8 cellular contexts compared by ENCODE assay signal in genomic region chr4:185534850-185535761, GRCh38. TPM values are rescaled to one million over a fixed set of nuclear protein-coding genes. Genes with fewer than 3 reads are reported as not detected.
A peak's percentile ranks its signal among the peaks of the same experiment; 100 is the strongest.
DNase-seq lines count a peak whose midpoint lies in the region; ATAC-seq and TF ChIP-seq lines count a peak whose summit lies in the region.
"Had no signal": no experiment of that assay in that cellular context is flagged by ENCODE, and none has a peak within 500 bp of the region (broad histone marks: within the 10 kb centered on the region; RNA-seq: fewer than 3 reads in every experiment).

Gene PDLIM3, minus strand, starts transcription at chr4:185535507. Its CDS starts 73 bp downstream, at chr4:185535434.

- intact Hi-C loops in IMR-90 (cut with micrococcal nuclease) (loop anchor here (5.0 kb wide), 2 partner anchors 52 to 63 kb away; partner anchors contain the start of gene CCDC110), Right ventricle myocardium inferior (cut with DNase I) (loop anchor here (2.0 to 5.0 kb wide), 4 partner anchors 32 to 64 kb away; partner anchors contain the start of gene CCDC110)
- intact Hi-C loops in activated T-helper 1 cell treated with anti-CD3 and anti-CD28 coated beads, Interleukin-12 subunit alpha, Interleukin-12 subunit beta, Interleukin-2, Interleukin-4 antibody, amounts not matched to agents 30 ng/mL and 10 ng/mL and 1 ng/mL, durations not matched to agents 14 hours and 24 hours and 36 hours (cut with micrococcal nuclease) = loop anchor here (5.0 kb wide), 1 partner anchor 513 kb away; no protein-coding TSS in a partner anchor

- no peak within 1 kb of the TSS for H4K5ac ChIP-seq in IMR-90 (ENCODE audit: low read depth, low read length)

- H2BK120ac ChIP-seq in IMR-90 (ENCODE audit: low read depth, low read length) = peak within 1 kb of the TSS; percentile 49; the same call in 1 of the 2 replicates

- peak; percentile 74 for TF ChIP-seq POLR2A in IMR-90 (IDR thresholded peaks at IDR 0.05; ENCODE audit: low read depth, low read length)

- H2AK9ac ChIP-seq in IMR-90 (replicated peaks; ENCODE audit: low read depth, low read length, poor library complexity) = peak within 1 kb of the TSS; percentile 57

- POLR2A ChIA-PET in IMR-90 (lab: Charles Lee; ENCODE audit: unreplicated experiment) = no interaction called here

- CTCF ChIA-PET in IMR-90 (lab: Yijun Ruan, JAX) = interaction anchor here (0.6 kb wide), 1 partner anchor 24 kb away, joined by 5 read pairs; no protein-coding TSS in a partner anchor

- DNase-seq in ELF-1 (ENCODE audit: low read depth, low spot score) (peak; percentile 74), IMR-90 (peak; percentile 30), Right ventricle myocardium inferior (ENCODE audit: missing footprints) (peak; percentile 80), omental fat pad (ENCODE audit: low spot score) (no peak), dedifferentiated amniotic fluid mesenchymal stem cell (ENCODE audit: extremely low spot score) (no peak)
- no peak for DNase-seq in activated T-helper 1 cell treated with anti-CD3 and anti-CD28 coated beads, Interleukin-12 subunit alpha, Interleukin-12 subunit beta, Interleukin-2, Interleukin-4 antibody, amounts not matched to agents 30 ng/mL and 10 ng/mL and 1 ng/mL, durations not matched to agents 14 hours and 24 hours and 36 hours (ENCODE audit: low spot score)

- no peaks in the 10 kb centered on the region for H4K20me1 ChIP-seq in IMR-90 (ENCODE audit: insufficient read depth, low read length)

- H4K91ac ChIP-seq in IMR-90 (ENCODE audit: insufficient read depth, low read depth, low read length) = peak within 1 kb of the TSS; percentile 36; the same call in 1 of the 2 replicates

- H3K4me3 ChIP-seq in IMR-90 (ENCODE audit: insufficient read depth, low read depth, low read length) = peak within 1 kb of the TSS; percentile 96

- H3K4me3 Mint-ChIP-seq in activated T-helper 1 cell treated with anti-CD3 and anti-CD28 coated beads, Interleukin-12 subunit alpha, Interleukin-12 subunit beta, Interleukin-2, Interleukin-4 antibody, amounts not matched to agents 30 ng/mL and 10 ng/mL and 1 ng/mL, durations not matched to agents 14 hours and 24 hours and 36 hours = peak within 1 kb of the TSS; percentile 43

- peak within 1 kb of the TSS; percentile 23 for H3K27ac ChIP-seq in IMR-90 (ENCODE audit: insufficient read depth, low read length)

- no peak within 1 kb of the TSS for H3K27ac Mint-ChIP-seq in activated T-helper 1 cell treated with anti-CD3 and anti-CD28 coated beads, Interleukin-12 subunit alpha, Interleukin-12 subunit beta, Interleukin-2, Interleukin-4 antibody, amounts not matched to agents 30 ng/mL and 10 ng/mL and 1 ng/mL, durations not matched to agents 14 hours and 24 hours and 36 hours

- H3K79me1 ChIP-seq in IMR-90 (ENCODE audit: low read depth in 1 of 2, low read length in 2 of 2) = peaks cover 4% of the 10 kb centered on the region in 2 experiments; a peak in 3 of 4 replicates

- no peaks in the 10 kb centered on the region for H3K36me3 ChIP-seq in IMR-90 (ENCODE audit: control insufficient read depth, insufficient read depth, low read length)

- H3K4me2 ChIP-seq in IMR-90 (ENCODE audit: low read depth, low read length) = peak within 1 kb of the TSS; percentile 91

- H3K23ac ChIP-seq in IMR-90 (ENCODE audit: low read depth, low read length) = peak within 1 kb of the TSS; percentile 45; the same call in 1 of the 2 replicates

- no peak within 1 kb of the TSS; the same call in 1 of the 2 replicates for H2AK5ac ChIP-seq in IMR-90 (ENCODE audit: low read depth, low read length)

- no peak for TF ChIP-seq CTCF in IMR-90 (conservative IDR thresholded peaks at IDR 0.05; ENCODE audit: low read depth, low read length)
- no peak for TF ChIP-seq CTCF in omental fat pad (IDR thresholded peaks at IDR 0.05)

- H3K18ac ChIP-seq in IMR-90 (ENCODE audit: low read depth, low read length) = peak within 1 kb of the TSS; percentile 55; the same call in 1 of the 2 replicates

- no peak within 1 kb of the TSS; the same call in 2 of the 3 replicates for H2BK15ac ChIP-seq in IMR-90 (ENCODE audit: low read depth, low read length)

- TF ChIP-seq RAD21 in IMR-90 (IDR thresholded peaks at IDR 0.05; ENCODE audit: low read length) = no peak

- peak within 1 kb of the TSS; percentile 77 for H3K9ac ChIP-seq in IMR-90 (ENCODE audit: low read depth, low read length)

- peak; percentile 83 for ATAC-seq in IMR-90 (ENCODE audit: low read depth)
- peak; percentile 89 for ATAC-seq in Right ventricle myocardium inferior
- ATAC-seq in omental fat pad (ENCODE audit: low FRiP score) = peak; percentile 80
- no peak for ATAC-seq in GM21717 (IDR thresholded peaks at IDR 0.05; ENCODE audit: unreplicated experiment)

- H3K9me3 Mint-ChIP-seq in activated T-helper 1 cell treated with anti-CD3 and anti-CD28 coated beads, Interleukin-12 subunit alpha, Interleukin-12 subunit beta, Interleukin-2, Interleukin-4 antibody, amounts not matched to agents 30 ng/mL and 10 ng/mL and 1 ng/mL, durations not matched to agents 14 hours and 24 hours and 36 hours = no peaks in the 10 kb centered on the region

- no peaks in the 10 kb centered on the region for H3K4me1 Mint-ChIP-seq in activated T-helper 1 cell treated with anti-CD3 and anti-CD28 coated beads, Interleukin-12 subunit alpha, Interleukin-12 subunit beta, Interleukin-2, Interleukin-4 antibody, amounts not matched to agents 30 ng/mL and 10 ng/mL and 1 ng/mL, durations not matched to agents 14 hours and 24 hours and 36 hours (ENCODE audit: low read depth)

- H3K9me3 ChIP-seq in IMR-90 (ENCODE audit: control insufficient read depth, insufficient read depth, low read length) = no peaks in the 10 kb centered on the region

- H3K4me1 ChIP-seq in IMR-90 (ENCODE audit: control insufficient read depth, insufficient read depth, low read length) = peaks cover 2% of the 10 kb centered on the region; the same call in 1 of the 2 replicates

- H3K9me1 ChIP-seq in IMR-90 (ENCODE audit: insufficient read depth, low read length) = peaks cover 4% of the 10 kb centered on the region

- H2BK20ac ChIP-seq in IMR-90 (ENCODE audit: low read depth, low read length) = no peak within 1 kb of the TSS

- dilution Hi-C loops in IMR-90 (cut with HindIII; ENCODE audit: low sequenced_read_pairs, unreplicated experiment) = no loop called here

- in situ Hi-C loops in IMR-90 (cut with MboI; ENCODE audit: low sequenced_read_pairs) = no loop called here

- H2AFZ ChIP-seq in IMR-90 (replicated peaks; ENCODE audit: low read length, poor library complexity) = peak within 1 kb of the TSS; percentile 94

- 1% methylated on average over 19 of the region's 87 CpGs; no CpG with 5 or more reads in 1 of the 2 experiments for WGBS in IMR-90 (ENCODE audit: extremely low coverage in 2 of 2, insufficient read length in 1 of 2), 2 experiments

- BruUV-seq in IMR-90 (replicated peaks; lab: Mats Ljungman, UMichigan) = no TSS peak

- peak within 1 kb of the TSS; percentile 29; the same call in 1 of the 2 replicates for H3K56ac ChIP-seq in IMR-90 (ENCODE audit: extremely low read depth, insufficient read depth, low read length)

- peaks cover 6% of the 10 kb centered on the region for H3K27me3 ChIP-seq in IMR-90 (ENCODE audit: control insufficient read depth, insufficient read depth, low read length)

- H3K14ac ChIP-seq in IMR-90 (replicated peaks; ENCODE audit: low read depth, low read length) = peak within 1 kb of the TSS; percentile 74

- H3K36me3 Mint-ChIP-seq in activated T-helper 1 cell treated with anti-CD3 and anti-CD28 coated beads, Interleukin-12 subunit alpha, Interleukin-12 subunit beta, Interleukin-2, Interleukin-4 antibody, amounts not matched to agents 30 ng/mL and 10 ng/mL and 1 ng/mL, durations not matched to agents 14 hours and 24 hours and 36 hours (ENCODE audit: low read depth) = no peaks in the 10 kb centered on the region

- peak within 1 kb of the TSS; percentile 63 for H3K4ac ChIP-seq in IMR-90 (ENCODE audit: low read depth, low read length)

- H3K27me3 Mint-ChIP-seq in activated T-helper 1 cell treated with anti-CD3 and anti-CD28 coated beads, Interleukin-12 subunit alpha, Interleukin-12 subunit beta, Interleukin-2, Interleukin-4 antibody, amounts not matched to agents 30 ng/mL and 10 ng/mL and 1 ng/mL, durations not matched to agents 14 hours and 24 hours and 36 hours (ENCODE audit: insufficient read depth) = peaks cover 43% of the 10 kb centered on the region

- no peak within 1 kb of the TSS for H2BK5ac ChIP-seq in IMR-90 (ENCODE audit: low read depth, low read length, poor library complexity, severe bottlenecking)

- peak within 1 kb of the TSS in 1 of 2 experiments; percentile 48; a peak in 1 of 4 replicates for H4K8ac ChIP-seq in IMR-90 (ENCODE audit: low read depth in 2 of 2, low read length in 2 of 2)

TF ChIP-seq in IMR-90, 13 proteins besides CTCF, POLR2A, EP300 and RAD21:
- no peak for TF ChIP-seq SMC3 (IDR thresholded peaks at IDR 0.05; ENCODE audit: low read depth, low read length)
- TF ChIP-seq MAZ (IDR thresholded peaks at IDR 0.05; ENCODE audit: borderline replicate concordance, low read depth, low read length) = peak; percentile 39; the same call in 1 of the 2 replicates

RNA-seq across cellular contexts. Expression of gene PDLIM3, which starts in this region (rescaled TPM):
- total RNA-seq in IMR-90 (2012; rRNA removed) (8.9 and 11.7 TPM in 2 replicates), Right ventricle myocardium inferior (281 TPM), omental fat pad (100 to 1,000 TPM in 2 of 4 donors, 10 to 100 TPM in 2; 43.7 to 175 (median 107) TPM)
- 6.4 and 6.8 TPM in 2 replicates for polyA plus RNA-seq in IMR-90 (2012; rRNA removed)
- 5.8 and 6.6 TPM in 2 replicates for polyA plus RNA-seq in IMR-90 (2012; cell fraction: cytosol; rRNA removed)
- 6.6 and 13.8 TPM in 2 replicates for polyA plus RNA-seq in IMR-90 (2012; cell fraction: nucleus; rRNA removed; ENCODE audit: low replicate concordance)
- not detected in 2 replicates for total RNA-seq in activated T-helper 1 cell treated with anti-CD3 and anti-CD28 coated beads, Interleukin-12 subunit alpha, Interleukin-12 subunit beta, Interleukin-2, Interleukin-4 antibody, amounts not matched to agents 30 ng/mL and 10 ng/mL and 1 ng/mL, durations not matched to agents 14 hours and 24 hours and 36 hours
- total RNA-seq: activated CD8-positive, alpha-beta memory T cell treated with anti-CD3 and anti-CD28 coated beads for 36 hours had no signal

Comparison
In these comparisons a context has a peak if more than half of its experiments do, and no peak if none do; other contexts are left out.
1. DNase-seq: peak in ELF-1 (single experiment), IMR-90 (single experiment) and Right ventricle myocardium inferior (single experiment); none in activated T-helper 1 cell treated with anti-CD3 and anti-CD28 coated beads, Interleukin-12 subunit alpha, Interleukin-12 subunit beta, Interleukin-2, Interleukin-4 antibody, amounts not matched to agents 30 ng/mL and 10 ng/mL and 1 ng/mL, durations not matched to agents 14 hours and 24 hours and 36 hours (single experiment), omental fat pad (single experiment) and dedifferentiated amniotic fluid mesenchymal stem cell (single experiment).